ENCODE assay signal across 8 cellular contexts in genomic region chr10:99430116-99430450, GRCh38. TPM values are rescaled to one million over a fixed set of nuclear protein-coding genes. Genes with fewer than 3 reads are reported as not detected.
DNase-seq lines count a peak whose midpoint lies in the region; ATAC-seq and TF ChIP-seq lines count a peak whose summit lies in the region.

No MANE protein-coding gene starts in this region.

- POLR2A ChIA-PET in A673 (lab: Charles Lee; ENCODE audit: low non-redundant PET): interaction anchor here (0.5 to 0.6 kb wide), 2 partner anchors 13 to 165 kb away, joined by 3 to 8 read pairs; no protein-coding TSS in a partner anchor

- H3K27me3 ChIP-seq in A673 (replicated peaks; ENCODE audit: insufficient read depth, low read depth, low read length, poor library complexity) (no peaks in the 10 kb centered on the region), HUES6 (ENCODE audit: control insufficient read depth, insufficient read depth, low read length) (no peaks in the 10 kb centered on the region)

- H3K9me3 ChIP-seq in A673 (ENCODE audit: low read depth, low read length, poor library complexity, severe bottlenecking) (no peaks in the 10 kb centered on the region), HUES6 (ENCODE audit: control insufficient read depth, insufficient read depth, low read depth, low read length) (no peaks in the 10 kb centered on the region), mucosa of descending colon (no peaks in the 10 kb centered on the region)

- H3K27me3 Mint-ChIP-seq in central memory CD8-positive, alpha-beta T cell: no peaks in the 10 kb centered on the region

- H3K4me3 ChIP-seq in A673 (ENCODE audit: low read depth, low read length, poor library complexity, severe bottlenecking): peak overlapping the region; percentile 97
- H3K4me3 ChIP-seq in HUES6 (ENCODE audit: low read depth, low read length): peak overlapping the region; percentile 100
- peak overlapping the region; percentile 70 for H3K4me3 ChIP-seq in mucosa of descending colon

- no TSS peak for BruUV-seq in A673 (replicated peaks; lab: Mats Ljungman, UMichigan)

- ATAC-seq in GM19351 (IDR thresholded peaks at IDR 0.05; ENCODE audit: unreplicated experiment) (peak; percentile 14), mucosa of descending colon (peak; percentile 31)
- peak; percentile 1 for ATAC-seq in central memory CD8-positive, alpha-beta T cell (replicated peaks; ENCODE audit: extremely low read depth, poor library complexity, severe bottlenecking)

- H3K4me1 Mint-ChIP-seq in central memory CD8-positive, alpha-beta T cell: peaks cover 34% of the 10 kb centered on the region

- CTCF ChIA-PET in A673 (lab: Charles Lee): interaction anchor here (0.5 to 1.0 kb wide), 2 partner anchors 163 to 181 kb away, joined by 3 to 4 read pairs; no protein-coding TSS in a partner anchor

- TF ChIP-seq CTCF in A673 (conservative IDR thresholded peaks at IDR 0.05; ENCODE audit: low read depth, low read length): no peak
- no peak for TF ChIP-seq CTCF in mucosa of descending colon (IDR thresholded peaks at IDR 0.05)

- H3K27ac ChIP-seq in A673 (ENCODE audit: low read depth, low read length, poor library complexity, severe bottlenecking) (peak overlapping the region; percentile 95), HUES6 (ENCODE audit: low read depth, low read length) (peak overlapping the region; percentile 90)

- H3K36me3 Mint-ChIP-seq in central memory CD8-positive, alpha-beta T cell (ENCODE audit: insufficient read depth): peaks cover 13% of the 10 kb centered on the region

- H3K9ac ChIP-seq in HUES6 (ENCODE audit: low read length): peak overlapping the region; percentile 95

- H3K9me3 Mint-ChIP-seq in central memory CD8-positive, alpha-beta T cell: no peaks in the 10 kb centered on the region

- DNase-seq in A673 (ENCODE audit: low spot score): no peak
- DNase-seq in central memory CD8-positive, alpha-beta T cell (ENCODE audit: low spot score in 2 of 2): peak in 1 of 2 donors; percentile 14
- DNase-seq in mucosa of descending colon: no peak
- no peak for DNase-seq in HuH-7 (ENCODE audit: low spot score)
- no peak for DNase-seq in activated effector memory CD4-positive, alpha-beta T cell treated with Interleukin-2 at 50 U/mL for 16 hours
- no peak for DNase-seq in NCI-H1417 (lab: John Stamatoyannopoulos, UW)

- H3K4me1 ChIP-seq in A673 (ENCODE audit: insufficient read depth, low read length, poor library complexity, severe bottlenecking) (peaks cover 13% of the 10 kb centered on the region), HUES6 (ENCODE audit: control insufficient read depth, insufficient read depth, low read length) (0 out of 2 replicates have a peak, but pooled peaks cover 6% of the 10 kb centered on the region), mucosa of descending colon (ENCODE audit: low read depth) (no peaks in the 10 kb centered on the region)

- peak overlapping the region; percentile 95 for H3K27ac Mint-ChIP-seq in central memory CD8-positive, alpha-beta T cell (ENCODE audit: low read depth)

- H3K36me3 ChIP-seq in A673 (ENCODE audit: insufficient read depth, low read length, poor library complexity, severe bottlenecking): peaks cover 4% of the 10 kb centered on the region
- H3K36me3 ChIP-seq in HUES6 (ENCODE audit: control insufficient read depth, insufficient read depth, low read length): peaks cover 8% of the 10 kb centered on the region
- H3K36me3 ChIP-seq in mucosa of descending colon (ENCODE audit: low read depth): peaks cover 5% of the 10 kb centered on the region

- intact Hi-C loops in A673 (cut with micrococcal nuclease; ENCODE audit: unreplicated experiment): no loop called here
- intact Hi-C loops in mucosa of descending colon (cut with DNase I, micrococcal nuclease): loop anchor here (5.0 to 10.0 kb wide), 3 partner anchors 107 to 185 kb away; no protein-coding TSS in a partner anchor

- peak overlapping the region; percentile 96 for H3K4me3 Mint-ChIP-seq in central memory CD8-positive, alpha-beta T cell

RNA-seq across cellular contexts. Expression of gene GOT1, which starts 0.3 kb away (rescaled TPM):
- 65.7 and 78.3 TPM in 2 replicates for total RNA-seq in A673 (2021)
- 100 to 1,000 TPM in 2 of 3 donors, 10 to 100 TPM in 1; 56.7 to 105 (median 101) TPM for total RNA-seq in mucosa of descending colon
